In genomic region chr3:58559586-58559985, GRCh38 we compare ENCODE assay signal across 26 cellular contexts. TPM values are rescaled to one million over a fixed set of nuclear protein-coding genes. Genes with fewer than 3 reads are reported as not detected.
A peak's percentile ranks its signal among the peaks of the same experiment; 100 is the strongest.
DNase-seq lines count a peak whose midpoint lies in the region; ATAC-seq and TF ChIP-seq lines count a peak whose summit lies in the region.
"Had no signal": no experiment of that assay in that cellular context is flagged by ENCODE, and none has a peak within 500 bp of the region (broad histone marks: within the 10 kb centered on the region; RNA-seq: fewer than 3 reads in every experiment).

No MANE protein-coding gene starts in this region.

- no peak overlapping the region for H4K8ac ChIP-seq in H9 (replicated peaks; ENCODE audit: insufficient read length, low read depth, low read length)
- H4K8ac ChIP-seq in trophoblast cell (ENCODE audit: low read depth, low read length), result no peak overlapping the region

- H2AK5ac ChIP-seq in H9 (ENCODE audit: insufficient read length, low read length), result no peak overlapping the region
- H2AK5ac ChIP-seq in trophoblast cell (ENCODE audit: low read length), result no peak overlapping the region

- no peak overlapping the region for H3K27ac ChIP-seq in H9 (ENCODE audit: insufficient read length, low read depth, low read length)
- no peak overlapping the region for H3K27ac ChIP-seq in trophoblast cell (ENCODE audit: low read depth, low read length)

- no peak overlapping the region for H3T11ph ChIP-seq in H9 (ENCODE audit: low read length)

- H3K4me3 Mint-ChIP-seq in H9 (no peak overlapping the region), glutamatergic neuron (ENCODE audit: unreplicated experiment) (no peak overlapping the region)
- no peak overlapping the region for H3K4me3 Mint-ChIP-seq in activated T-helper 17 cell treated with anti-CD3 and anti-CD28 coated beads, Interleukin-2, amount 50 U/mL, for 72 hours
- H3K4me3 Mint-ChIP-seq: CD4-positive, alpha-beta memory T cell had no signal

- H4K5ac ChIP-seq in H9 (ENCODE audit: insufficient read length, low read depth, low read length), result no peak overlapping the region

- H3K9ac ChIP-seq in H9 (ENCODE audit: extremely low read depth, insufficient read length, low read length) (no peak overlapping the region), trophoblast cell (ENCODE audit: low read length) (peak overlapping the region; percentile 69)

- H3K4me1 ChIP-seq in H9 (ENCODE audit: insufficient read depth, low read length) (peaks cover 4% of the 10 kb centered on the region; the same call in 1 of the 2 replicates), trophoblast cell (ENCODE audit: control insufficient read depth in 1 of 2, insufficient read depth in 2 of 2, low read length in 2 of 2) (peaks cover 7 to 11% of the 10 kb centered on the region in 2 experiments)

- no peak overlapping the region for H2BK15ac ChIP-seq in H9 (ENCODE audit: low read depth, low read length)

- H4K12ac ChIP-seq in trophoblast cell (ENCODE audit: low read depth, low read length), result no peak overlapping the region

- H3K4me2 ChIP-seq in H9 (ENCODE audit: insufficient read depth, insufficient read length, low read length), result no peak overlapping the region
- no peak overlapping the region for H3K4me2 ChIP-seq in trophoblast cell (ENCODE audit: low read length)

- no peak overlapping the region for H3K4ac ChIP-seq in H9 (ENCODE audit: low read depth, low read length)
- H3K4ac ChIP-seq in trophoblast cell (ENCODE audit: low read depth, low read length), result no peak overlapping the region

- H3K4me3 ChIP-seq in trophoblast cell (ENCODE audit: low read depth, low read length), result no peak overlapping the region
- H3K4me3 ChIP-seq: GM12878 had no signal

- H3K18ac ChIP-seq in H9 (ENCODE audit: insufficient read length, low read depth, low read length) (no peak overlapping the region), trophoblast cell (ENCODE audit: low read length) (no peak overlapping the region)

- H3K9me3 ChIP-seq in H9 (ENCODE audit: control insufficient read depth, low read depth, low read length) (no peaks in the 10 kb centered on the region), trophoblast cell (ENCODE audit: insufficient read depth, low read depth, low read length) (no peaks in the 10 kb centered on the region)

- H3K14ac ChIP-seq in H9 (ENCODE audit: insufficient read depth, low read length) (no peak overlapping the region), trophoblast cell (ENCODE audit: low read length) (no peak overlapping the region)

- H3K27me3 ChIP-seq in H9 (ENCODE audit: insufficient read depth, low read length), result no peaks in the 10 kb centered on the region
- H3K27me3 ChIP-seq in trophoblast cell (ENCODE audit: insufficient read depth, low read length), result no peaks in the 10 kb centered on the region

- no peaks in the 10 kb centered on the region for H3K79me1 ChIP-seq in H9 (ENCODE audit: insufficient read depth, low read depth, low read length, poor library complexity, severe bottlenecking)
- peaks cover 3% of the 10 kb centered on the region for H3K79me1 ChIP-seq in trophoblast cell (ENCODE audit: low read length)

- H2BK12ac ChIP-seq in H9 (ENCODE audit: insufficient read length, low read depth, low read length), result no peak overlapping the region
- peak overlapping the region; percentile 5 for H2BK12ac ChIP-seq in trophoblast cell (ENCODE audit: low read length)

- H4K91ac ChIP-seq in H9 (ENCODE audit: insufficient read length, low read depth, low read length) (no peak overlapping the region), trophoblast cell (ENCODE audit: low read depth, low read length) (no peak overlapping the region)

- H3K9me3 Mint-ChIP-seq in H9 (peaks cover 0 to 4% of the 10 kb centered on the region in 2 experiments; a peak in 3 of 5 replicates), glutamatergic neuron (ENCODE audit: unreplicated experiment) (peaks cover 4% of the 10 kb centered on the region)
- no peaks in the 10 kb centered on the region for H3K9me3 Mint-ChIP-seq in activated T-helper 17 cell treated with anti-CD3 and anti-CD28 coated beads, Interleukin-2, amount 50 U/mL, for 72 hours
- H3K9me3 Mint-ChIP-seq: CD4-positive, alpha-beta memory T cell had no signal

- DNase-seq in H9 (peak; percentile 15), NCI-H69 (lab: John Stamatoyannopoulos, UW) (peak; percentile 36), left lobe of liver (ENCODE audit: low spot score) (peak; percentile 31), trophoblast cell (no peak), glutamatergic neuron (no peak), SHP77 treated with DMSO at 0.1 percent for 48 hours (lab: John Stamatoyannopoulos, UW) (no peak)
- DNase-seq: C1 segment of cervical spinal cord; CD4-positive, alpha-beta memory T cell; COR-L47; GDM1; GOT3; KG1; MM.1S; NCI-H1048; NCI-H1417; NCI-H1694; NCI-H2029 treated with DMSO at 0.1 percent for 48 hours; NCI-H2227 treated with DMSO at 0.1 percent for 48 hours; NCI-H526 treated with DMSO at 0.1 percent for 48 hours; Right ventricle myocardium superior; RPMI8226 had no signal

- H3K4me1 Mint-ChIP-seq in H9, result peaks cover 28 to 33% of the 10 kb centered on the region in 2 experiments
- H3K4me1 Mint-ChIP-seq in glutamatergic neuron (ENCODE audit: low read depth, unreplicated experiment), result peaks cover 15% of the 10 kb centered on the region
- H3K4me1 Mint-ChIP-seq in activated T-helper 17 cell treated with anti-CD3 and anti-CD28 coated beads, Interleukin-2, amount 50 U/mL, for 72 hours, result no peaks in the 10 kb centered on the region
- H3K4me1 Mint-ChIP-seq: CD4-positive, alpha-beta memory T cell had no signal

- H3K27me3 Mint-ChIP-seq in H9 (ENCODE audit: low read depth) (peaks cover 6% of the 10 kb centered on the region; the same call in 1 of the 2 replicates), glutamatergic neuron (ENCODE audit: unreplicated experiment) (no peaks in the 10 kb centered on the region)
- peaks cover 10% of the 10 kb centered on the region for H3K27me3 Mint-ChIP-seq in activated T-helper 17 cell treated with anti-CD3 and anti-CD28 coated beads, Interleukin-2, amount 50 U/mL, for 72 hours

- H3K23ac ChIP-seq in H9 (ENCODE audit: insufficient read length, low read depth, low read length) (no peak overlapping the region), trophoblast cell (ENCODE audit: low read length) (no peak overlapping the region)

- H2AFZ ChIP-seq in H9 (ENCODE audit: low read length), result no peak overlapping the region
- no peak overlapping the region for H2AFZ ChIP-seq in trophoblast cell (ENCODE audit: insufficient read depth, low read length, poor library complexity)

- H2BK120ac ChIP-seq in H9 (ENCODE audit: low read depth, low read length, poor library complexity, severe bottlenecking) (no peak overlapping the region), trophoblast cell (ENCODE audit: insufficient read depth, low read length, poor library complexity) (no peak overlapping the region)

- H3K79me2 ChIP-seq in H9 (ENCODE audit: insufficient read depth, low read length), result no peaks in the 10 kb centered on the region
- H3K79me2 ChIP-seq in trophoblast cell (ENCODE audit: control insufficient read depth, insufficient read depth, low read length, poor library complexity), result no peaks in the 10 kb centered on the region

- H3K56ac ChIP-seq in H9 (ENCODE audit: insufficient read length, low read depth, low read length), result no peak overlapping the region

- H2BK5ac ChIP-seq in H9 (ENCODE audit: insufficient read length, low read length) (no peak overlapping the region), trophoblast cell (ENCODE audit: low read depth, low read length, poor library complexity) (no peak overlapping the region)

- TF ChIP-seq CTCF in H9 (conservative IDR thresholded peaks at IDR 0.05) (no peak), glutamatergic neuron (IDR thresholded peaks at IDR 0.05; ENCODE audit: partially characterized antibody, unreplicated experiment) (no peak)

- H3K36me3 ChIP-seq in trophoblast cell (ENCODE audit: control insufficient read depth in 1 of 2, insufficient read depth in 2 of 2, low read length in 2 of 2), result no peaks in the 10 kb centered on the region

- H3K27ac Mint-ChIP-seq in H9 (no peak overlapping the region; a peak in 1 of 7 replicates), glutamatergic neuron (ENCODE audit: unreplicated experiment) (no peak overlapping the region)
- H3K27ac Mint-ChIP-seq in activated T-helper 17 cell treated with anti-CD3 and anti-CD28 coated beads, Interleukin-2, amount 50 U/mL, for 72 hours, result no peak overlapping the region
- H3K27ac Mint-ChIP-seq: CD4-positive, alpha-beta memory T cell had no signal

- WGBS in H9 (ENCODE audit: extremely low coverage, insufficient read length, low lambda C conversion rate), result no CpG with 5 or more reads among the region's 5 CpGs
- no CpG with 5 or more reads among the region's 5 CpGs for WGBS in trophoblast cell (ENCODE audit: extremely low coverage, insufficient coverage, insufficient read length)

- H3K36me3 Mint-ChIP-seq in H9 (ENCODE audit: insufficient read depth in 1 of 3, low read depth in 3 of 3) (no peaks in the 10 kb centered on the region; a peak in 1 of 7 replicates), glutamatergic neuron (ENCODE audit: unreplicated experiment) (peaks cover 8% of the 10 kb centered on the region)
- no peaks in the 10 kb centered on the region for H3K36me3 Mint-ChIP-seq in activated T-helper 17 cell treated with anti-CD3 and anti-CD28 coated beads, Interleukin-2, amount 50 U/mL, for 72 hours (ENCODE audit: low read depth)
- H3K36me3 Mint-ChIP-seq: CD4-positive, alpha-beta memory T cell had no signal

- no peaks in the 10 kb centered on the region for H4K20me1 ChIP-seq in H9 (ENCODE audit: control insufficient read depth, insufficient read depth, insufficient read length)

- no peak overlapping the region for H2BK20ac ChIP-seq in H9 (ENCODE audit: low read depth, low read length, poor library complexity, severe bottlenecking)

- no peaks in the 10 kb centered on the region for H3K23me2 ChIP-seq in H9 (ENCODE audit: insufficient read length, low read depth, low read length, poor library complexity, severe bottlenecking)

- ATAC-seq in left lobe of liver (no peak), SK-N-SH treated with all-trans-retinoic acid at 6 μM for 48 hours (no peak)
- ATAC-seq in activated T-helper 17 cell treated with anti-CD3 and anti-CD28 coated beads, Interleukin-2, amount 50 U/mL, for 72 hours (replicated peaks), result no peak
- ATAC-seq: GM12878, HCT116 had no signal

TF ChIP-seq in SK-N-SH treated with all-trans-retinoic acid at 6 μM for 48 hours, 23 proteins besides CTCF, POLR2A, EP300 and RAD21 (continues in another document):
- TF ChIP-seq CSDC2 (CRISPR knock-in tag; IDR thresholded peaks at IDR 0.05) (no peak), ARNTL (CRISPR knock-in tag; IDR thresholded peaks at IDR 0.05; ENCODE audit: borderline replicate concordance, low read depth) (no peak)

RNA-seq across cellular contexts. Expression of gene FAM107A, which starts 17.6 kb away (rescaled TPM):
- 0.11 and 0.13 TPM in 2 replicates for total RNA-seq in H9 (2021)
- total RNA-seq in left lobe of liver, result 0.88 TPM
- not detected in 2 replicates for polyA plus RNA-seq in trophoblast cell (2013)
- not detected for total RNA-seq in glutamatergic neuron (ENCODE audit: unreplicated experiment)
- not detected for total RNA-seq in activated T-helper 17 cell treated with anti-CD3 and anti-CD28 coated beads, Interleukin-2, amount 50 U/mL, for 72 hours
- total RNA-seq: A673; CD4-positive, alpha-beta memory T cell; GM12878 had no signal
- polyA plus RNA-seq: CD4-positive, alpha-beta memory T cell; GM12878 had no signal

RNA-seq across cellular contexts. Expression of gene ACOX2, which starts 22.6 kb away (rescaled TPM):
- total RNA-seq in H9 (2021) (0.85 and 1.6 TPM in 2 replicates), left lobe of liver (285 TPM), glutamatergic neuron (ENCODE audit: unreplicated experiment) (0.59 TPM)
- polyA plus RNA-seq in trophoblast cell (2013), result 0.21 and 0.32 TPM in 2 replicates
- total RNA-seq in activated T-helper 17 cell treated with anti-CD3 and anti-CD28 coated beads, Interleukin-2, amount 50 U/mL, for 72 hours, result not detected
- total RNA-seq: CD4-positive, alpha-beta memory T cell; GM12878 had no signal
- polyA plus RNA-seq: CD4-positive, alpha-beta memory T cell had no signal

Comparison
In these comparisons a context has a peak if more than half of its experiments do, and no peak if none do; other contexts are left out.
1. DNase-seq: peak in H9 (single experiment), NCI-H69 (single experiment) and left lobe of liver (single experiment); none in trophoblast cell (0 of 2), glutamatergic neuron (single experiment) and SHP77 treated with DMSO at 0.1 percent for 48 hours (single experiment).
2. RNA of gene ACOX2, which starts 22.6 kb away (total RNA-seq): 285 TPM in left lobe of liver (single experiment); 0.85 to 1.6 TPM in H9, 0.59 TPM in glutamatergic neuron (single experiment) and not detected in activated T-helper 17 cell treated with anti-CD3 and anti-CD28 coated beads, Interleukin-2, amount 50 U/mL, for 72 hours; every median in the first group is over 100 times any median in the second.